ENCODE assay signal across 9 cellular contexts in the genomic region with DNA sequence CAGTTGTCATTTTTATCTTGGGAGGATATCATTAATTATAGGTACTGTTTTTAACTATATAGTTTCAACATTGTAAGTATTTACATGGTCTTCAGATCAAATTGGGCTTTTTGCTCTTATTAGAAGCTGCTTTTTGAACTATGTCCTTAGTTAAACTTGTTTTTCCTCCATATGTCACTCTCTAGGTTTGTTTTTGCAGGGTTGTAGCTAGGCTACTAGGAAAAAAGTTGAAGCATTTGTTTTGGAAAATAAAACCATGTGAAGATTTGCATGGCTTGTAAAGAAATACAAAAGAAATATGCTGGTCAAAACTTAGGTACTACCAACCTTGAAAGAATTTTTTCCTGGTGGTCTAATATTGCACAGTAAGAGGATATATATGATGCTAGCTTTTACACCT. TPM values are rescaled to one million over a fixed set of nuclear protein-coding genes. Genes with fewer than 3 reads are reported as not detected.
DNase-seq lines count a peak whose midpoint lies in the region; ATAC-seq, FAIRE-seq and TF ChIP-seq lines count a peak whose summit lies in the region.
"Had no signal": no experiment of that assay in that cellular context is flagged by ENCODE, and none has a peak within 500 bp of the region (broad histone marks: within the 10 kb centered on the region; RNA-seq: fewer than 3 reads in every experiment).

No MANE protein-coding gene starts in this region.

- 0 out of 3 replicates have a peak, but pooled peaks cover 4% of the 10 kb centered on the region for H3K9me3 ChIP-seq in A549

- H3K4me1 ChIP-seq in A549: peaks cover 28% of the 10 kb centered on the region; the same call in 2 of the 3 replicates

- H3K27ac Mint-ChIP-seq in IgD-negative memory B cell (peak overlapping the region; percentile 76 to 99 (median 89)), brain (peak overlapping the region; percentile 56 to 98 (median 91)), naive B cell (peak overlapping the region in 4 of 6 donors; percentile 44 to 97 (median 86))

- TF ChIP-seq RAD21 in A549 (conservative IDR thresholded peaks at IDR 0.05 in 1 of 2, IDR thresholded peaks at IDR 0.05 in 1 of 2): no peak

- H3K27ac ChIP-seq in A549: no peak overlapping the region

- CTCF ChIA-PET in A549 (lab: Yijun Ruan, JAX): no interaction called here

- peak overlapping the region; percentile 20 to 93 (median 52) for H3K4me3 Mint-ChIP-seq in IgD-negative memory B cell
- H3K4me3 Mint-ChIP-seq in brain: peak overlapping the region; percentile 88 to 98 (median 92)
- H3K4me3 Mint-ChIP-seq in naive B cell: peak overlapping the region in 5 of 8 donors; percentile 15 to 59 (median 47)

- H3K4me3 ChIP-seq in A549: no peak overlapping the region

- peak overlapping the region; percentile 85 for H3K4me2 ChIP-seq in A549

- no peak for TF ChIP-seq CTCF in A549 (IDR thresholded peaks at IDR 0.05)
- TF ChIP-seq CTCF in brain (conservative IDR thresholded peaks at IDR 0.05): no peak

- H3K36me3 Mint-ChIP-seq in IgD-negative memory B cell (peaks cover 6% of the 10 kb centered on the region), brain (peaks cover 47% of the 10 kb centered on the region), naive B cell (peaks cover 8 to 12% of the 10 kb centered on the region in 2 donors)

- DNase-seq in A549 (ENCODE audit: low read depth in 1 of 2, low spot score in 1 of 2) (no peak), naive B cell (no peak), GM12892 (ENCODE audit: insufficient read length) (no peak), anterior cingulate cortex (lab: John Stamatoyannopoulos, UW) (no peak)
- DNase-seq in effector CD4-positive, alpha-beta T cell: no peak

- H3K9me3 Mint-ChIP-seq in IgD-negative memory B cell (peaks cover 0 to 6% (median 0%) of the 10 kb centered on the region in 3 donors), brain (peaks cover 11 to 23% (median 17%) of the 10 kb centered on the region in 5 experiments), naive B cell (peaks cover 0 to 6% (median 0%) of the 10 kb centered on the region in 7 donors)

- no peak for FAIRE-seq in A549 (lab: Jason Lieb, UNC)
- FAIRE-seq in GM12892 (lab: Jason Lieb, UNC): no peak
- FAIRE-seq: bronchial epithelial cell had no signal

- H3K4me1 Mint-ChIP-seq in IgD-negative memory B cell (peaks cover 18 to 27% (median 27%) of the 10 kb centered on the region in 3 donors), brain (peaks cover 42% of the 10 kb centered on the region), naive B cell (peaks cover 18 to 43% (median 42%) of the 10 kb centered on the region in 3 donors)

- TF ChIP-seq POLR2A in A549 (IDR thresholded peaks at IDR 0.05; ENCODE audit: low read length) (no peak), GM12892 (IDR thresholded peaks at IDR 0.05; ENCODE audit: low read depth, low read length) (no peak)

- no peak for TF ChIP-seq EP300 in A549 (IDR thresholded peaks at IDR 0.05)

- no peaks in the 10 kb centered on the region for H3K27me3 Mint-ChIP-seq in IgD-negative memory B cell
- peaks cover 7% of the 10 kb centered on the region for H3K27me3 Mint-ChIP-seq in brain
- H3K27me3 Mint-ChIP-seq in naive B cell: no peaks in the 10 kb centered on the region

- ATAC-seq in A549: no peak
- ATAC-seq in naive B cell (ENCODE audit: low read depth in 2 of 2): no peak
- ATAC-seq in GM21423 (IDR thresholded peaks at IDR 0.05; ENCODE audit: unreplicated experiment): no peak

- POLR2A ChIA-PET in A549 (lab: Yijun Ruan, JAX): no interaction called here

TF ChIP-seq in A549, 52 proteins besides CTCF, POLR2A, EP300 and RAD21:
- TF ChIP-seq MAZ (IDR thresholded peaks at IDR 0.05; ENCODE audit: borderline replicate concordance, low read depth, low read length) (no peak), ZNF302 (CRISPR knock-in tag; IDR thresholded peaks at IDR 0.05) (no peak), HOXB13 (CRISPR knock-in tag; IDR thresholded peaks at IDR 0.05; ENCODE audit: low read depth) (no peak), HOXA7 (CRISPR knock-in tag; IDR thresholded peaks at IDR 0.05) (no peak), ZFP36 (IDR thresholded peaks at IDR 0.05; ENCODE audit: borderline replicate concordance, partially characterized antibody) (no peak), FOSL2 (IDR thresholded peaks at IDR 0.05) (no peak), FOSL2 (CRISPR knock-in tag; IDR thresholded peaks at IDR 0.05) (no peak), GATA3 (IDR thresholded peaks at IDR 0.05; ENCODE audit: borderline replicate concordance) (no peak)
- TF ChIP-seq, protein P1, sequence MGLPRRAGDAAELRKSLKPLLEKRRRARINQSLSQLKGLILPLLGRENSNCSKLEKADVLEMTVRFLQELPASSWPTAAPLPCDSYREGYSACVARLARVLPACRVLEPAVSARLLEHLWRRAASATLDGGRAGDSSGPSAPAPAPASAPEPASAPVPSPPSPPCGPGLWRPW (IDR thresholded peaks at IDR 0.05): no peak
- TF ChIP-seq, protein P2, sequence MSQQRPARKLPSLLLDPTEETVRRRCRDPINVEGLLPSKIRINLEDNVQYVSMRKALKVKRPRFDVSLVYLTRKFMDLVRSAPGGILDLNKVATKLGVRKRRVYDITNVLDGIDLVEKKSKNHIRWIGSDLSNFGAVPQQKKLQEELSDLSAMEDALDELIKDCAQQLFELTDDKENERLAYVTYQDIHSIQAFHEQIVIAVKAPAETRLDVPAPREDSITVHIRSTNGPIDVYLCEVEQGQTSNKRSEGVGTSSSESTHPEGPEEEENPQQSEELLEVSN (IDR thresholded peaks at IDR 0.05; ENCODE audit: borderline replicate concordance, low read depth): no peak

RNA-seq across cellular contexts. Expression of a gene that starts 3.4 kb away (rescaled TPM):
- polyA plus RNA-seq in A549 (2011; rRNA removed) (37.7 and 45.9 TPM in 2 replicates), A549 (2017; fragmentation: RNase III; extraction: RNeasy Plus Mini Kit Qiagen cat#74134 plus additional on column Dnase treatment) (8.4 to 8.7 TPM (median 8.6 TPM) in 3 replicates), IgD-negative memory B cell (6.2 TPM), brain (ENCODE audit: insufficient read depth, low read depth, low replicate concordance) (8.6 TPM), naive B cell (ENCODE audit: low read depth in 6 of 6) (10 to 100 TPM in 2 of 6 donors, 1 to 10 TPM in 4; 5.7 to 14.9 (median 9.1) TPM)
- polyA plus RNA-seq in A549 (2012; cell fraction: cytosol; rRNA removed): 7.3 and 10.4 TPM in 2 replicates
- polyA plus RNA-seq in A549 (2012; cell fraction: nucleus; rRNA removed): 7.6 and 9.3 TPM in 2 replicates
- polyA minus RNA-seq in A549 (2011; rRNA and poly(A)+ RNA removed): 85.5 and 111 TPM in 2 replicates
- 9.9 TPM for polyA plus RNA-seq in GM12892 (2012; ENCODE audit: missing spikeins)
